ENCODE assay signal across 14 cellular contexts in genomic region chr22:23774922-23775436, GRCh38. TPM values are rescaled to one million over a fixed set of nuclear protein-coding genes. Genes with fewer than 3 reads are reported as not detected.
DNase-seq lines count a peak whose midpoint lies in the region; ATAC-seq, FAIRE-seq and TF ChIP-seq lines count a peak whose summit lies in the region.
"Had no signal": no experiment of that assay in that cellular context is flagged by ENCODE, and none has a peak within 500 bp of the region (broad histone marks: within the 10 kb centered on the region; RNA-seq: fewer than 3 reads in every experiment).

No MANE protein-coding gene starts in this region.

- H2AK5ac ChIP-seq in mesendoderm (ENCODE audit: low read length), result no peak overlapping the region

- DNase-seq in HepG2 (ENCODE audit: low spot score), result no peak
- DNase-seq in right lobe of liver, result no peak
- peak; percentile 27 for DNase-seq in brain microvascular endothelial cell
- peak; percentile 86 for DNase-seq in mesendoderm
- no peak for DNase-seq in vagina (ENCODE audit: extremely low spot score in 2 of 2)
- no peak for DNase-seq in kidney
- no peak for DNase-seq in DMS79 (lab: John Stamatoyannopoulos, UW)
- DNase-seq: cortex of kidney, foreskin keratinocyte, NCI-H1436, NCI-H69 had no signal

- H3K4me2 ChIP-seq in HepG2 (ENCODE audit: low read depth, low read length) (peak overlapping the region; percentile 90), mesendoderm (ENCODE audit: low read length) (no peak overlapping the region)

- peak overlapping the region; percentile 45; the same call in 1 of the 2 replicates for H3K9ac ChIP-seq in HepG2 (ENCODE audit: insufficient read depth, low read depth, low read length)
- H3K9ac ChIP-seq in mesendoderm (ENCODE audit: low read length), result no peak overlapping the region
- no peak overlapping the region for H3K9ac ChIP-seq in kidney (ENCODE audit: low read length in 2 of 2)

- peak overlapping the region; percentile 34 for H3K56ac ChIP-seq in mesendoderm (ENCODE audit: low read length)

- no peak overlapping the region for H3K23ac ChIP-seq in mesendoderm (ENCODE audit: low read length)

- no peak overlapping the region for H2BK15ac ChIP-seq in mesendoderm (replicated peaks; ENCODE audit: low read depth)

- H3K79me1 ChIP-seq in mesendoderm (ENCODE audit: low read length), result no peaks in the 10 kb centered on the region

- TF ChIP-seq POLR2A in HepG2 (IDR thresholded peaks at IDR 0.05; ENCODE audit: insufficient read depth in 1 of 2, low read depth in 2 of 2, low read length in 2 of 2) (no peak), right lobe of liver (IDR thresholded peaks at IDR 0.05) (no peak), vagina (IDR thresholded peaks at IDR 0.05) (no peak)

- H3K4me3 ChIP-seq in HepG2 (replicated peaks in 1 of 3; ENCODE audit: insufficient read depth in 1 of 3, low read depth in 2 of 3, low read length in 3 of 3) (peak overlapping the region in 1 of 3 experiments; percentile 90; a peak in 2 of 6 replicates), right lobe of liver (no peak overlapping the region), brain microvascular endothelial cell (ENCODE audit: low read depth, low read length) (no peak overlapping the region), mesendoderm (ENCODE audit: low read length) (no peak overlapping the region), vagina (no peak overlapping the region), kidney (ENCODE audit: low read length in 2 of 2) (no peak overlapping the region)

- no peak overlapping the region for H4K5ac ChIP-seq in mesendoderm (ENCODE audit: low read length)

- BruUV-seq in HepG2 (replicated peaks; lab: Mats Ljungman, UMichigan), result no TSS peak

- no peak overlapping the region for H2AFZ ChIP-seq in HepG2 (ENCODE audit: low read length)

- no peak overlapping the region for H3K18ac ChIP-seq in mesendoderm (ENCODE audit: low read length)

- intact Hi-C loops in HepG2 (cut with micrococcal nuclease; ENCODE audit: unreplicated experiment) (loop anchor here (1.0 kb wide), 1 partner anchor 9 kb away; no protein-coding TSS in a partner anchor), right lobe of liver (cut with DNase I) (loop anchor here (5.0 kb wide), 2 partner anchors 67 to 72 kb away; no protein-coding TSS in a partner anchor), vagina (cut with DNase I) (loop anchor here (5.0 kb wide), 1 partner anchor 62 kb away; the partner anchor contains the start of gene DERL3), kidney (cut with DNase I) (loop anchor here (10.0 kb wide), 1 partner anchor 70 kb away; no protein-coding TSS in a partner anchor)

- no peak overlapping the region for H4K8ac ChIP-seq in mesendoderm (ENCODE audit: low read depth, low read length)

- no peaks in the 10 kb centered on the region for H3K36me3 ChIP-seq in HepG2 (replicated peaks in 1 of 2; ENCODE audit: control insufficient read depth in 1 of 2, insufficient read depth in 2 of 2, low read length in 2 of 2)
- H3K36me3 ChIP-seq in right lobe of liver, result no peaks in the 10 kb centered on the region
- H3K36me3 ChIP-seq in brain microvascular endothelial cell (replicated peaks), result no peaks in the 10 kb centered on the region
- H3K36me3 ChIP-seq in mesendoderm (ENCODE audit: control insufficient read depth, insufficient read depth, low read length), result no peaks in the 10 kb centered on the region
- H3K36me3 ChIP-seq in vagina, result no peaks in the 10 kb centered on the region
- no peaks in the 10 kb centered on the region for H3K36me3 ChIP-seq in kidney (ENCODE audit: control insufficient read depth in 1 of 2, insufficient read depth in 2 of 2, low read length in 2 of 2)
- H3K36me3 ChIP-seq: neutrophil had no signal

- no peak overlapping the region for H3K4ac ChIP-seq in mesendoderm (ENCODE audit: low read depth, low read length)

- FAIRE-seq in HepG2 (lab: Jason Lieb, UNC) (no peak), kidney (lab: Jason Lieb, UNC) (no peak)

- no peak overlapping the region for H2BK120ac ChIP-seq in mesendoderm (ENCODE audit: low read depth, low read length)

- H3K27ac ChIP-seq in HepG2 (ENCODE audit: extremely low read length, insufficient read depth, low read length) (peak overlapping the region; percentile 75), right lobe of liver (no peak overlapping the region), brain microvascular endothelial cell (no peak overlapping the region), mesendoderm (ENCODE audit: low read depth, low read length) (no peak overlapping the region), vagina (peak overlapping the region; percentile 32), kidney (ENCODE audit: low read depth in 2 of 2, low read length in 2 of 2) (no peak overlapping the region)
- H3K27ac ChIP-seq: foreskin keratinocyte, neutrophil had no signal

- peaks cover 74% of the 10 kb centered on the region for H3K4me1 ChIP-seq in HepG2 (ENCODE audit: insufficient read depth, low read length)
- peaks cover 0 to 9% (median 2%) of the 10 kb centered on the region in 4 donors for H3K4me1 ChIP-seq in right lobe of liver
- peaks cover 3% of the 10 kb centered on the region for H3K4me1 ChIP-seq in mesendoderm (ENCODE audit: control insufficient read depth, low read depth, low read length)
- peaks cover 44% of the 10 kb centered on the region for H3K4me1 ChIP-seq in vagina
- H3K4me1 ChIP-seq in kidney (ENCODE audit: control insufficient read depth in 1 of 2, insufficient read depth in 1 of 2, low read depth in 1 of 2, low read length in 2 of 2), result peaks cover 17 to 29% of the 10 kb centered on the region in 2 donors
- H3K4me1 ChIP-seq: foreskin keratinocyte had no signal

- 25% methylated on average over 2 of the region's 2 CpGs for WGBS in HepG2 (ENCODE audit: low lambda C conversion rate)
- 72% methylated on average over 2 of the region's 2 CpGs for WGBS in right lobe of liver (ENCODE audit: insufficient coverage, low coverage, low lambda C conversion rate, missing lambda C conversion rate)
- no CpG with 5 or more reads among the region's 2 CpGs for WGBS in mesendoderm (ENCODE audit: extremely low coverage, insufficient coverage, low lambda C conversion rate)

- H3K9me3 ChIP-seq in HepG2 (ENCODE audit: low read length), result no peaks in the 10 kb centered on the region
- no peaks in the 10 kb centered on the region for H3K9me3 ChIP-seq in right lobe of liver
- no peaks in the 10 kb centered on the region for H3K9me3 ChIP-seq in vagina
- no peaks in the 10 kb centered on the region for H3K9me3 ChIP-seq in kidney (ENCODE audit: control insufficient read depth in 1 of 2, low read length in 2 of 2)
- H3K9me3 ChIP-seq: neutrophil had no signal

- no peak for TF ChIP-seq CTCF in HepG2 (CRISPR knock-in tag; IDR thresholded peaks at IDR 0.05)
- TF ChIP-seq CTCF in right lobe of liver (IDR thresholded peaks at IDR 0.05), result no peak
- TF ChIP-seq CTCF in brain microvascular endothelial cell (IDR thresholded peaks at IDR 0.05; ENCODE audit: low read depth, low read length, missing control alignments), result no peak
- no peak for TF ChIP-seq CTCF in vagina (IDR thresholded peaks at IDR 0.05)
- TF ChIP-seq CTCF in kidney (IDR thresholded peaks at IDR 0.05; ENCODE audit: borderline replicate concordance, extremely low read depth, insufficient read depth), result no peak

- H3K79me2 ChIP-seq in HepG2 (ENCODE audit: insufficient read depth, low read length) (peaks cover 2% of the 10 kb centered on the region), mesendoderm (ENCODE audit: control insufficient read depth, insufficient read depth, low read length) (no peaks in the 10 kb centered on the region)

- POLR2A ChIA-PET in HepG2 (lab: Yijun Ruan, JAX), result interaction anchor here (0.9 to 6.6 kb wide), 15 partner anchors 9 to 139 kb away, joined by 3 to 201 read pairs (median 7); partner anchors contain the start of genes MIF, SLC2A11, SMARCB1 and ZNF70

- ATAC-seq in HepG2 (no peak), right lobe of liver (no peak), HG03196 (IDR thresholded peaks at IDR 0.05; ENCODE audit: unreplicated experiment) (no peak)
- ATAC-seq: foreskin keratinocyte had no signal

- in situ Hi-C loops in HepG2 (cut with HindIII; ENCODE audit: extremely low pct_ligation_motif_present, low pct_unique_long_range_greater_than_20kb), result no loop called here
- in situ Hi-C loops in brain microvascular endothelial cell (cut with HindIII; ENCODE audit: low pct_ligation_motif_present, low sequenced_read_pairs), result no loop called here

- TF ChIP-seq EP300 in HepG2 (IDR thresholded peaks at IDR 0.05; ENCODE audit: low read depth in 2 of 2, low read length in 2 of 2) (no peak), HepG2 (CRISPR knock-in tag; IDR thresholded peaks at IDR 0.05; ENCODE audit: borderline replicate concordance) (no peak)

- CTCF ChIA-PET in HepG2 (lab: Yijun Ruan, JAX; ENCODE audit: low intra/inter-chr PET ratio, low total read pairs), result no interaction called here

- H3K27me3 ChIP-seq in HepG2 (ENCODE audit: control insufficient read depth in 1 of 2, insufficient read depth in 2 of 2, low read length in 2 of 2) (no peaks in the 10 kb centered on the region; a peak in 1 of 5 replicates), right lobe of liver (no peaks in the 10 kb centered on the region), brain microvascular endothelial cell (replicated peaks) (no peaks in the 10 kb centered on the region), mesendoderm (ENCODE audit: insufficient read depth, low read length, poor library complexity) (peaks cover 3% of the 10 kb centered on the region), vagina (no peaks in the 10 kb centered on the region)

- no peaks in the 10 kb centered on the region for H4K20me1 ChIP-seq in HepG2 (ENCODE audit: insufficient read depth, low read length)

- no peak overlapping the region for H2BK5ac ChIP-seq in mesendoderm (ENCODE audit: low read length)

- TF ChIP-seq RAD21 in HepG2 (CRISPR knock-in tag; IDR thresholded peaks at IDR 0.05), result no peak

RNA-seq across cellular contexts. Expression of gene MMP11, which starts 2.3 kb away (rescaled TPM):
- total RNA-seq in HepG2 (2016; rRNA removed; fragmentation: Illumina TruSeq; extraction: Trizol) (2.7 and 8.9 TPM in 2 replicates), right lobe of liver (1 to 10 TPM in 2 of 6 experiments, under 1 TPM in 4; 0.59 to 1.3 (median 0.90) TPM), vagina (6.4 TPM), kidney (4.4 TPM)
- total RNA-seq in HepG2 (2016; cell fraction: cytosol; rRNA removed; fragmentation: Illumina TruSeq; extraction: Trizol; ENCODE audit: low read depth), result 1.8 and 2.5 TPM in 2 replicates
- total RNA-seq in HepG2 (2016; cell fraction: insoluble cytoplasmic fraction; rRNA removed; fragmentation: Illumina TruSeq; extraction: Trizol), result 2.3 and 8.4 TPM in 2 replicates
- 2.3 and 2.5 TPM in 2 replicates for total RNA-seq in HepG2 (2016; cell fraction: membrane; rRNA removed; fragmentation: Illumina TruSeq; extraction: Trizol)
- total RNA-seq in HepG2 (2016; cell fraction: nucleus; rRNA removed; fragmentation: Illumina TruSeq; extraction: Trizol), result 8.4 and 12.1 TPM in 2 replicates
- polyA plus RNA-seq in HepG2 (2011; rRNA removed) (28.6 and 88.6 TPM in 2 replicates), kidney (ENCODE audit: insufficient read depth, low read depth, low replicate concordance) (2.7 TPM)
- 28.4 and 53.0 TPM in 2 replicates for polyA plus RNA-seq in HepG2 (2011; cell fraction: cytosol; rRNA removed)
- polyA plus RNA-seq in HepG2 (2011; cell fraction: nucleus; rRNA removed), result 63.0 and 95.6 TPM in 2 replicates
- polyA plus RNA-seq in HepG2 (2012), result 39.9 and 70.8 TPM in 2 replicates
- 0.88 and 0.92 TPM in 2 replicates for polyA plus RNA-seq in HepG2 (2016; cell fraction: cytosol; fragmentation: Illumina TruSeq; extraction: Trizol; ENCODE audit: low read depth)
- polyA plus RNA-seq in HepG2 (2016; cell fraction: insoluble cytoplasmic fraction; fragmentation: Illumina TruSeq; extraction: Trizol; ENCODE audit: low read depth), result 3.0 and 3.5 TPM in 2 replicates
- polyA plus RNA-seq in HepG2 (2016; cell fraction: membrane; fragmentation: Illumina TruSeq; extraction: Trizol; ENCODE audit: low read depth), result 1.7 TPM in 2 replicates
- 13.9 and 17.6 TPM in 2 replicates for polyA plus RNA-seq in HepG2 (2016; cell fraction: nucleus; fragmentation: Illumina TruSeq; extraction: Trizol; ENCODE audit: insufficient read depth, low read depth)
- polyA minus RNA-seq in HepG2 (2011; rRNA and poly(A)+ RNA removed; ENCODE audit: low replicate concordance), result 28.7 TPM in 1 of 2 replicates, not detected in the other
- 5.1 and 17.3 TPM in 2 replicates for polyA minus RNA-seq in HepG2 (2011; cell fraction: cytosol; rRNA and poly(A)+ RNA removed)
- 9.9 and 21.9 TPM in 2 replicates for polyA minus RNA-seq in HepG2 (2011; cell fraction: nucleus; rRNA and poly(A)+ RNA removed)
- 0.79 TPM for polyA plus RNA-seq in mesendoderm (2013, experiment 1 of 2)
- 0.97 TPM for polyA plus RNA-seq in mesendoderm (2013, experiment 2 of 2)

RNA-seq across cellular contexts. Expression of gene CHCHD10, which starts 7.2 kb away (rescaled TPM):
- total RNA-seq in HepG2 (2016; rRNA removed; fragmentation: Illumina TruSeq; extraction: Trizol), result 59.1 and 62.8 TPM in 2 replicates
- total RNA-seq in HepG2 (2016; cell fraction: cytosol; rRNA removed; fragmentation: Illumina TruSeq; extraction: Trizol; ENCODE audit: low read depth), result 34.5 and 34.6 TPM in 2 replicates
- total RNA-seq in HepG2 (2016; cell fraction: insoluble cytoplasmic fraction; rRNA removed; fragmentation: Illumina TruSeq; extraction: Trizol), result 56.2 and 62.6 TPM in 2 replicates
- total RNA-seq in HepG2 (2016; cell fraction: membrane; rRNA removed; fragmentation: Illumina TruSeq; extraction: Trizol), result 61.2 and 64.2 TPM in 2 replicates
- total RNA-seq in HepG2 (2016; cell fraction: nucleus; rRNA removed; fragmentation: Illumina TruSeq; extraction: Trizol), result 31.4 and 47.6 TPM in 2 replicates
- 37.0 and 60.2 TPM in 2 replicates for polyA plus RNA-seq in HepG2 (2011; rRNA removed)
- polyA plus RNA-seq in HepG2 (2011; cell fraction: cytosol; rRNA removed), result 42.3 and 49.1 TPM in 2 replicates
- polyA plus RNA-seq in HepG2 (2011; cell fraction: nucleus; rRNA removed), result 45.9 and 96.4 TPM in 2 replicates
- polyA plus RNA-seq in HepG2 (2012), result 103 and 194 TPM in 2 replicates
- polyA plus RNA-seq in HepG2 (2016; cell fraction: cytosol; fragmentation: Illumina TruSeq; extraction: Trizol; ENCODE audit: low read depth), result 73.1 and 74.3 TPM in 2 replicates
- 91.0 and 122 TPM in 2 replicates for polyA plus RNA-seq in HepG2 (2016; cell fraction: insoluble cytoplasmic fraction; fragmentation: Illumina TruSeq; extraction: Trizol; ENCODE audit: low read depth)
- 101 and 107 TPM in 2 replicates for polyA plus RNA-seq in HepG2 (2016; cell fraction: membrane; fragmentation: Illumina TruSeq; extraction: Trizol; ENCODE audit: low read depth)
- polyA plus RNA-seq in HepG2 (2016; cell fraction: nucleus; fragmentation: Illumina TruSeq; extraction: Trizol; ENCODE audit: insufficient read depth, low read depth), result 107 and 123 TPM in 2 replicates
- 99.0 and 111 TPM in 2 replicates for polyA minus RNA-seq in HepG2 (2011; rRNA and poly(A)+ RNA removed; ENCODE audit: low replicate concordance)
- 44.8 and 90.8 TPM in 2 replicates for polyA minus RNA-seq in HepG2 (2011; cell fraction: cytosol; rRNA and poly(A)+ RNA removed)
- polyA minus RNA-seq in HepG2 (2011; cell fraction: nucleus; rRNA and poly(A)+ RNA removed), result 4.2 and 14.9 TPM in 2 replicates
- total RNA-seq in right lobe of liver, result 100 to 1,000 TPM; 133 to 416 (median 252) TPM
- polyA plus RNA-seq in mesendoderm (2013, experiment 1 of 2), result 186 TPM
- polyA plus RNA-seq in mesendoderm (2013, experiment 2 of 2), result 187 TPM
- 12.0 TPM for total RNA-seq in vagina
- total RNA-seq in kidney, result 190 TPM
- 1,445 TPM for polyA plus RNA-seq in kidney (ENCODE audit: insufficient read depth, low read depth, low replicate concordance)

RNA-seq across cellular contexts. Expression of gene SMARCB1, which starts 11.8 kb away (rescaled TPM):
- total RNA-seq in HepG2 (2016; rRNA removed; fragmentation: Illumina TruSeq; extraction: Trizol) (74.0 and 75.8 TPM in 2 replicates), right lobe of liver (10 to 100 TPM; 19.9 to 70.2 (median 25.3) TPM), vagina (147 TPM), kidney (79.0 TPM)
- total RNA-seq in HepG2 (2016; cell fraction: cytosol; rRNA removed; fragmentation: Illumina TruSeq; extraction: Trizol; ENCODE audit: low read depth), result 49.5 and 56.5 TPM in 2 replicates
- 57.1 and 69.6 TPM in 2 replicates for total RNA-seq in HepG2 (2016; cell fraction: insoluble cytoplasmic fraction; rRNA removed; fragmentation: Illumina TruSeq; extraction: Trizol)
- 60.2 and 66.9 TPM in 2 replicates for total RNA-seq in HepG2 (2016; cell fraction: membrane; rRNA removed; fragmentation: Illumina TruSeq; extraction: Trizol)
- total RNA-seq in HepG2 (2016; cell fraction: nucleus; rRNA removed; fragmentation: Illumina TruSeq; extraction: Trizol), result 33.7 and 37.0 TPM in 2 replicates
- polyA plus RNA-seq in HepG2 (2011; rRNA removed) (150 and 166 TPM in 2 replicates), kidney (ENCODE audit: insufficient read depth, low read depth, low replicate concordance) (68.7 TPM)
- 110 and 129 TPM in 2 replicates for polyA plus RNA-seq in HepG2 (2011; cell fraction: cytosol; rRNA removed)
- polyA plus RNA-seq in HepG2 (2011; cell fraction: nucleus; rRNA removed), result 88.0 and 96.6 TPM in 2 replicates
- polyA plus RNA-seq in HepG2 (2012), result 99.4 and 113 TPM in 2 replicates
- polyA plus RNA-seq in HepG2 (2016; cell fraction: cytosol; fragmentation: Illumina TruSeq; extraction: Trizol; ENCODE audit: low read depth), result 78.3 and 90.9 TPM in 2 replicates
- polyA plus RNA-seq in HepG2 (2016; cell fraction: insoluble cytoplasmic fraction; fragmentation: Illumina TruSeq; extraction: Trizol; ENCODE audit: low read depth), result 127 and 143 TPM in 2 replicates
- polyA plus RNA-seq in HepG2 (2016; cell fraction: membrane; fragmentation: Illumina TruSeq; extraction: Trizol; ENCODE audit: low read depth), result 82.2 and 92.9 TPM in 2 replicates
- 92.2 and 94.0 TPM in 2 replicates for polyA plus RNA-seq in HepG2 (2016; cell fraction: nucleus; fragmentation: Illumina TruSeq; extraction: Trizol; ENCODE audit: insufficient read depth, low read depth)
- 77.2 and 97.6 TPM in 2 replicates for polyA minus RNA-seq in HepG2 (2011; rRNA and poly(A)+ RNA removed; ENCODE audit: low replicate concordance)
- 35.3 and 48.0 TPM in 2 replicates for polyA minus RNA-seq in HepG2 (2011; cell fraction: cytosol; rRNA and poly(A)+ RNA removed)
- 55.2 and 55.9 TPM in 2 replicates for polyA minus RNA-seq in HepG2 (2011; cell fraction: nucleus; rRNA and poly(A)+ RNA removed)
- 73.6 TPM for polyA plus RNA-seq in mesendoderm (2013, experiment 1 of 2)
- 74.4 TPM for polyA plus RNA-seq in mesendoderm (2013, experiment 2 of 2)

RNA-seq across cellular contexts. Expression of gene C22orf15, which starts 12.2 kb away (rescaled TPM):
- total RNA-seq in HepG2 (2016; rRNA removed; fragmentation: Illumina TruSeq; extraction: Trizol), result not detected in 2 replicates
- total RNA-seq in HepG2 (2016; cell fraction: cytosol; rRNA removed; fragmentation: Illumina TruSeq; extraction: Trizol; ENCODE audit: low read depth), result not detected in 2 replicates
- not detected in 2 replicates for total RNA-seq in HepG2 (2016; cell fraction: insoluble cytoplasmic fraction; rRNA removed; fragmentation: Illumina TruSeq; extraction: Trizol)
- total RNA-seq in HepG2 (2016; cell fraction: membrane; rRNA removed; fragmentation: Illumina TruSeq; extraction: Trizol), result not detected in 2 replicates
- not detected in 2 replicates for total RNA-seq in HepG2 (2016; cell fraction: nucleus; rRNA removed; fragmentation: Illumina TruSeq; extraction: Trizol)
- polyA plus RNA-seq in HepG2 (2011; rRNA removed), result 0.07 TPM in 1 of 2 replicates, not detected in the other
- not detected in 2 replicates for polyA plus RNA-seq in HepG2 (2011; cell fraction: cytosol; rRNA removed)
- polyA plus RNA-seq in HepG2 (2011; cell fraction: nucleus; rRNA removed), result not detected in 2 replicates
- polyA plus RNA-seq in HepG2 (2012), result 0.12 and 0.28 TPM in 2 replicates
- not detected in 2 replicates for polyA plus RNA-seq in HepG2 (2016; cell fraction: cytosol; fragmentation: Illumina TruSeq; extraction: Trizol; ENCODE audit: low read depth)
- not detected in 2 replicates for polyA plus RNA-seq in HepG2 (2016; cell fraction: insoluble cytoplasmic fraction; fragmentation: Illumina TruSeq; extraction: Trizol; ENCODE audit: low read depth)
- polyA plus RNA-seq in HepG2 (2016; cell fraction: membrane; fragmentation: Illumina TruSeq; extraction: Trizol; ENCODE audit: low read depth), result not detected in 2 replicates
- not detected in 2 replicates for polyA plus RNA-seq in HepG2 (2016; cell fraction: nucleus; fragmentation: Illumina TruSeq; extraction: Trizol; ENCODE audit: insufficient read depth, low read depth)
- 0.07 and 0.22 TPM in 2 replicates for polyA minus RNA-seq in HepG2 (2011; rRNA and poly(A)+ RNA removed; ENCODE audit: low replicate concordance)
- not detected in 2 replicates for polyA minus RNA-seq in HepG2 (2011; cell fraction: cytosol; rRNA and poly(A)+ RNA removed)
- polyA minus RNA-seq in HepG2 (2011; cell fraction: nucleus; rRNA and poly(A)+ RNA removed), result not detected in 2 replicates
- total RNA-seq in right lobe of liver, result not detected
- 1.6 TPM for polyA plus RNA-seq in mesendoderm (2013, experiment 1 of 2)
- polyA plus RNA-seq in mesendoderm (2013, experiment 2 of 2), result 1.7 TPM
- total RNA-seq in vagina, result not detected
- not detected for total RNA-seq in kidney
- polyA plus RNA-seq in kidney (ENCODE audit: insufficient read depth, low read depth, low replicate concordance), result not detected
- total RNA-seq: Daoy had no signal

RNA-seq across cellular contexts. Expression of gene VPREB3, which starts 20.8 kb away (rescaled TPM):
- total RNA-seq in HepG2 (2016; rRNA removed; fragmentation: Illumina TruSeq; extraction: Trizol) (not detected in 2 replicates), right lobe of liver (1 to 10 TPM in 2 of 6 experiments, under 1 TPM in 3, not detected in 1; 0.59 to 3.9 (median 0.70) TPM), vagina (not detected), kidney (1.0 TPM)
- not detected in 2 replicates for total RNA-seq in HepG2 (2016; cell fraction: cytosol; rRNA removed; fragmentation: Illumina TruSeq; extraction: Trizol; ENCODE audit: low read depth)
- total RNA-seq in HepG2 (2016; cell fraction: insoluble cytoplasmic fraction; rRNA removed; fragmentation: Illumina TruSeq; extraction: Trizol), result not detected in 2 replicates
- not detected in 2 replicates for total RNA-seq in HepG2 (2016; cell fraction: membrane; rRNA removed; fragmentation: Illumina TruSeq; extraction: Trizol)
- total RNA-seq in HepG2 (2016; cell fraction: nucleus; rRNA removed; fragmentation: Illumina TruSeq; extraction: Trizol), result not detected in 2 replicates
- polyA plus RNA-seq in HepG2 (2011; rRNA removed) (0.22 and 0.35 TPM in 2 replicates), kidney (ENCODE audit: insufficient read depth, low read depth, low replicate concordance) (1.3 TPM)
- polyA plus RNA-seq in HepG2 (2011; cell fraction: cytosol; rRNA removed), result 0.14 TPM in 1 of 2 replicates, not detected in the other
- polyA plus RNA-seq in HepG2 (2011; cell fraction: nucleus; rRNA removed), result 0.57 TPM in 1 of 2 replicates, not detected in the other
- 0.30 and 0.76 TPM in 2 replicates for polyA plus RNA-seq in HepG2 (2012)
- polyA plus RNA-seq in HepG2 (2016; cell fraction: cytosol; fragmentation: Illumina TruSeq; extraction: Trizol; ENCODE audit: low read depth), result not detected in 2 replicates
- polyA plus RNA-seq in HepG2 (2016; cell fraction: insoluble cytoplasmic fraction; fragmentation: Illumina TruSeq; extraction: Trizol; ENCODE audit: low read depth), result not detected in 2 replicates
- not detected in 2 replicates for polyA plus RNA-seq in HepG2 (2016; cell fraction: membrane; fragmentation: Illumina TruSeq; extraction: Trizol; ENCODE audit: low read depth)
- polyA plus RNA-seq in HepG2 (2016; cell fraction: nucleus; fragmentation: Illumina TruSeq; extraction: Trizol; ENCODE audit: insufficient read depth, low read depth), result not detected in 2 replicates
- 2.1 TPM in 2 replicates for polyA minus RNA-seq in HepG2 (2011; rRNA and poly(A)+ RNA removed; ENCODE audit: low replicate concordance)
- not detected in 2 replicates for polyA minus RNA-seq in HepG2 (2011; cell fraction: cytosol; rRNA and poly(A)+ RNA removed)
- not detected in 2 replicates for polyA minus RNA-seq in HepG2 (2011; cell fraction: nucleus; rRNA and poly(A)+ RNA removed)
- 0.22 TPM for polyA plus RNA-seq in mesendoderm (2013, experiment 1 of 2)
- 0.21 TPM for polyA plus RNA-seq in mesendoderm (2013, experiment 2 of 2)
- total RNA-seq: Daoy, foreskin keratinocyte had no signal
- polyA plus RNA-seq: foreskin keratinocyte had no signal

Comparison
In these comparisons a context has a peak if more than half of its experiments do, and no peak if none do; other contexts are left out.
1. H3K27ac ChIP-seq: peak in HepG2 (single experiment) and vagina (single experiment); none in right lobe of liver (0 of 3), brain microvascular endothelial cell (single experiment), mesendoderm (single experiment) and kidney (0 of 2).
2. DNase-seq: peak in brain microvascular endothelial cell (single experiment) and mesendoderm (single experiment); none in HepG2 (single experiment), right lobe of liver (0 of 3), vagina (0 of 2), kidney (single experiment) and DMS79 (single experiment).